ENCODE assay signal across 32 cellular contexts in genomic region chrX:3177851-3178250, GRCh38.
A peak's percentile ranks its signal among the peaks of the same experiment; 100 is the strongest.
DNase-seq lines count a peak whose midpoint lies in the region; ATAC-seq, FAIRE-seq and TF ChIP-seq lines count a peak whose summit lies in the region.
"Had no signal": no experiment of that assay in that cellular context is flagged by ENCODE, and none has a peak within 500 bp of the region (broad histone marks: within the 10 kb centered on the region; RNA-seq: fewer than 3 reads in every experiment).

No MANE protein-coding gene starts in this region.

- H3K4me2 ChIP-seq in GM23338 (no peak overlapping the region), MM.1S (ENCODE audit: low read depth, low read length) (no peak overlapping the region)

- H3K27me3 ChIP-seq in bronchial epithelial cell (ENCODE audit: control insufficient read depth, insufficient read depth, low read length) = no peaks in the 10 kb centered on the region
- no peaks in the 10 kb centered on the region for H3K27me3 ChIP-seq in GM23338 (ENCODE audit: insufficient read depth)
- no peaks in the 10 kb centered on the region for H3K27me3 ChIP-seq in MM.1S (replicated peaks; ENCODE audit: insufficient read depth, low read length)
- H3K27me3 ChIP-seq: BE2C, MG63, sigmoid colon, tibial artery had no signal

- H3K27ac Mint-ChIP-seq in GM23338 = no peak overlapping the region
- H3K27ac Mint-ChIP-seq: activated naive CD8-positive, alpha-beta T cell treated with anti-CD3 and anti-CD28 coated beads, Interleukin-2, amount 50 U/mL, for 24 hours; activated T-cell treated with anti-CD3 and anti-CD28 coated beads, Interleukin-2, amount 50 U/mL, for 72 hours; CD8-positive, alpha-beta T cell; natural killer cell had no signal

- no peaks in the 10 kb centered on the region for H4K20me1 ChIP-seq in GM23338 (replicated peaks; ENCODE audit: insufficient read depth)
- H4K20me1 ChIP-seq in MM.1S (ENCODE audit: insufficient read depth, low read length) = no peaks in the 10 kb centered on the region

- H3K4me1 ChIP-seq in GM23338 (ENCODE audit: insufficient read depth) = peaks cover 8% of the 10 kb centered on the region; the same call in 1 of the 2 replicates
- no peaks in the 10 kb centered on the region for H3K4me1 ChIP-seq in MM.1S (ENCODE audit: low read length)
- H3K4me1 ChIP-seq: BE2C, lower lobe of right lung, psoas muscle, sigmoid colon had no signal

- peak; percentile 31 for ATAC-seq in left colon
- no peak for ATAC-seq in GM18517 (IDR thresholded peaks at IDR 0.05; ENCODE audit: unreplicated experiment)
- no peak for ATAC-seq in GM23338
- ATAC-seq: activated CD4-positive, CD25-positive, alpha-beta regulatory T cell treated with anti-CD3 and anti-CD28 coated beads, Interleukin-2, amount 50 U/mL, for 24 hours; activated naive CD8-positive, alpha-beta T cell treated with anti-CD3 and anti-CD28 coated beads, Interleukin-2, amount 50 U/mL, for 24 hours; activated T-cell treated with anti-CD3 and anti-CD28 coated beads, Interleukin-2, amount 50 U/mL, for 72 hours; CD8-positive, alpha-beta T cell; lower lobe of right lung; natural killer cell; psoas muscle; SK-N-SH treated with all-trans-retinoic acid at 6 μM for 48 hours; T-helper 17 cell had no signal

- intact Hi-C loops in left colon (cut with DNase I, micrococcal nuclease) = no loop called here

- H3K36me3 ChIP-seq in bronchial epithelial cell (ENCODE audit: control insufficient read depth, insufficient read depth, low read length) (no peaks in the 10 kb centered on the region), GM23338 (ENCODE audit: insufficient read depth) (no peaks in the 10 kb centered on the region), MM.1S (replicated peaks; ENCODE audit: insufficient read depth, low read length) (no peaks in the 10 kb centered on the region)
- H3K36me3 ChIP-seq: BE2C, lower lobe of right lung, MG63, sigmoid colon, tibial artery had no signal

- H3K9me2 ChIP-seq in GM23338 (ENCODE audit: insufficient read depth) = no peaks in the 10 kb centered on the region
- H3K9me2 ChIP-seq in MM.1S (replicated peaks; ENCODE audit: insufficient read depth, low read length) = no peaks in the 10 kb centered on the region

- H3K4me3 Mint-ChIP-seq in GM23338 = no peak overlapping the region
- H3K4me3 Mint-ChIP-seq: activated naive CD8-positive, alpha-beta T cell treated with anti-CD3 and anti-CD28 coated beads, Interleukin-2, amount 50 U/mL, for 24 hours; activated T-cell treated with anti-CD3 and anti-CD28 coated beads, Interleukin-2, amount 50 U/mL, for 72 hours; CD8-positive, alpha-beta T cell; natural killer cell; T-helper 17 cell had no signal

- no peak for TF ChIP-seq POLR2A in GM12892 (IDR thresholded peaks at IDR 0.05; ENCODE audit: low read depth, low read length)

- H3K4me3 ChIP-seq in bronchial epithelial cell (ENCODE audit: low read depth, low read length) = no peak overlapping the region
- H3K4me3 ChIP-seq in GM23338 = no peak overlapping the region
- no peak overlapping the region for H3K4me3 ChIP-seq in MM.1S (ENCODE audit: low read length)
- H3K4me3 ChIP-seq: lower lobe of right lung, MG63, psoas muscle, sigmoid colon, tibial artery had no signal

- H3K79me2 ChIP-seq in GM23338 (replicated peaks; ENCODE audit: insufficient read depth) (no peaks in the 10 kb centered on the region), MM.1S (ENCODE audit: low read length) (no peaks in the 10 kb centered on the region)

- peak; percentile 65 for DNase-seq in ELR (ENCODE audit: low read depth)
- DNase-seq in NCI-H748 (lab: John Stamatoyannopoulos, UW; ENCODE audit: unreplicated experiment) = peak; percentile 29
- DNase-seq in bronchial epithelial cell (ENCODE audit: low read depth) = peak; percentile 72
- DNase-seq in left colon = no peak
- no peak for DNase-seq in GM12892 (ENCODE audit: insufficient read length)
- no peak for DNase-seq in GM23338 (ENCODE audit: low spot score)
- DNase-seq in MM.1S = no peak
- DNase-seq: activated CD4-positive, alpha-beta T cell treated with anti-CD3 and anti-CD28 coated beads, Interleukin-2, amount 50 U/mL, for 48 hours; activated naive CD4-positive, alpha-beta T cell; activated naive CD8-positive, alpha-beta T cell treated with anti-CD3 and anti-CD28 coated beads, Interleukin-2, amount 50 U/mL, for 24 hours; activated T-cell treated with anti-CD3 and anti-CD28 coated beads, Interleukin-2, amount 50 U/mL, for 72 hours; BE2C; CD8-positive, alpha-beta T cell; kidney; lower lobe of right lung; MG63; natural killer cell; NCI-H1105 treated with DMSO at 0.1 percent for 48 hours; NCI-H1930; NCI-H524; occipital lobe; OCI-M1; psoas muscle; sigmoid colon; stimulated activated CD4-positive, alpha-beta T cell treated with anti-CD3 and anti-CD28 coated beads, Interleukin-4, amount 100 ng/mL, for 4 hours; T-helper 17 cell; tibial artery had no signal

- H3K4me1 Mint-ChIP-seq in GM23338 = peaks cover 15% of the 10 kb centered on the region
- H3K4me1 Mint-ChIP-seq: activated naive CD8-positive, alpha-beta T cell treated with anti-CD3 and anti-CD28 coated beads, Interleukin-2, amount 50 U/mL, for 24 hours; natural killer cell; T-helper 17 cell had no signal

- H3K9me3 ChIP-seq in MM.1S (replicated peaks; ENCODE audit: insufficient read depth, low read length) = no peaks in the 10 kb centered on the region
- H3K9me3 ChIP-seq: BE2C, lower lobe of right lung, MG63, psoas muscle, sigmoid colon, tibial artery had no signal

- H3K36me3 Mint-ChIP-seq in GM23338 (ENCODE audit: low read depth) = no peaks in the 10 kb centered on the region
- H3K36me3 Mint-ChIP-seq: CD8-positive, alpha-beta T cell; natural killer cell had no signal

- H3K27ac ChIP-seq in GM23338 (ENCODE audit: low read depth) (no peak overlapping the region), MM.1S (ENCODE audit: low read length) (no peak overlapping the region)
- H3K27ac ChIP-seq: lower lobe of right lung, psoas muscle, sigmoid colon, tibial artery had no signal

- FAIRE-seq in bronchial epithelial cell (lab: Jason Lieb, UNC) (no peak), GM12892 (lab: Jason Lieb, UNC) (no peak)
- FAIRE-seq: endothelial cell of umbilical vein, G401.6, kidney had no signal

- no peak overlapping the region for H3K9ac ChIP-seq in MM.1S (ENCODE audit: low read length)

- no peak for TF ChIP-seq CTCF in bronchial epithelial cell (IDR thresholded peaks at IDR 0.05; ENCODE audit: insufficient read depth, low read length, severe bottlenecking)
- no peak for TF ChIP-seq CTCF in GM23338 (conservative IDR thresholded peaks at IDR 0.05; ENCODE audit: low read depth in 2 of 2)
- TF ChIP-seq CTCF in MM.1S (IDR thresholded peaks at IDR 0.05; ENCODE audit: low read length) = no peak

- H3K9me3 Mint-ChIP-seq in GM23338 = no peaks in the 10 kb centered on the region
- H3K9me3 Mint-ChIP-seq: activated naive CD8-positive, alpha-beta T cell treated with anti-CD3 and anti-CD28 coated beads, Interleukin-2, amount 50 U/mL, for 24 hours; activated T-cell treated with anti-CD3 and anti-CD28 coated beads, Interleukin-2, amount 50 U/mL, for 72 hours; CD8-positive, alpha-beta T cell; natural killer cell had no signal

- peaks cover 4% of the 10 kb centered on the region for H3K27me3 Mint-ChIP-seq in GM23338 (ENCODE audit: insufficient read depth, low read depth, poor library complexity)
- H3K27me3 Mint-ChIP-seq: activated naive CD8-positive, alpha-beta T cell treated with anti-CD3 and anti-CD28 coated beads, Interleukin-2, amount 50 U/mL, for 24 hours had no signal

- H2AFZ ChIP-seq in GM23338 (no peak overlapping the region), MM.1S (ENCODE audit: low read length) (no peak overlapping the region)

- H3F3A ChIP-seq in GM23338 (replicated peaks; ENCODE audit: low read depth) (no peaks in the 10 kb centered on the region), MM.1S (ENCODE audit: insufficient read depth, low read length) (no peaks in the 10 kb centered on the region)

TF ChIP-seq in GM23338, 12 proteins besides CTCF, POLR2A, EP300 and RAD21 (continues in another document):
- TF ChIP-seq JUNB (IDR thresholded peaks at IDR 0.05; ENCODE audit: unreplicated experiment) = no peak
- TF ChIP-seq STAT1 (IDR thresholded peaks at IDR 0.05; ENCODE audit: unreplicated experiment) = no peak
- TF ChIP-seq REST (IDR thresholded peaks at IDR 0.05; ENCODE audit: unreplicated experiment) = no peak

Comparison
In these comparisons a context has a peak if more than half of its experiments do, and no peak if none do; other contexts are left out.
1. DNase-seq: peak in ELR (single experiment), NCI-H748 (single experiment) and bronchial epithelial cell (single experiment); none in left colon (0 of 2), GM12892 (single experiment), GM23338 (single experiment) and MM.1S (single experiment).